In the genomic region with DNA sequence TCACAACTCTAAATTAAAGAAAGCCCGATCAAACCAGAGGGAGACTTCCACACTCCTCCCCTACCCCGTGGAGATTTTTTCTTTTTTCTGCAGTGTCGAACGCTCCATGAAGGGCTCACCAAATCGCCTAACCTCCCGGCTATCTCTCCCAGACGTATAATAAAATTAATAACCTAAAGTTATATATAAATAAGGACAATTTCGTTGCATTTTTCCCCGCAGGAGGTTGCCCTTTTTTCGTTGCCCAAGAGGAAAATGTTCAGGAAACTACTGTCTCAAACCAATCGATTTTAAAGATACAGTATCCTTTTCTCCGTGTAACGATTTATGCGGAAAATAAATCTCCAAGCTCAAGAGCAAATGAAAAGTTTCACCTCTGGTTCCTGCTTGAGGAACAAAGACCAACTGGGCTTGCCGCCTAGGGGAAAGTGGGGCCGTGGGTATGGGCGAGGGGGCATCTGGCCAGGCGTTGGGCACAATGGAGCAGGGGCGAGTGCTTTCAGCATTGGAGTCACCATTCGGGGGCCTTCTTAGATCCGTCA, we compare ENCODE assay signal across 15 cellular contexts. TPM values are rescaled to one million over a fixed set of nuclear protein-coding genes. Genes with fewer than 3 reads are reported as not detected.
DNase-seq lines count a peak whose midpoint lies in the region; ATAC-seq and TF ChIP-seq lines count a peak whose summit lies in the region.
"Had no signal": no experiment of that assay in that cellular context is flagged by ENCODE, and none has a peak within 500 bp of the region (broad histone marks: within the 10 kb centered on the region; RNA-seq: fewer than 3 reads in every experiment).

No MANE protein-coding gene starts in this region.

- peak overlapping the region; percentile 36 for H3K4me3 ChIP-seq in A673 (ENCODE audit: low read depth, low read length, poor library complexity, severe bottlenecking)
- H3K4me3 ChIP-seq in CD8-positive, alpha-beta memory T cell (ENCODE audit: low read length) = no peak overlapping the region
- H3K4me3 ChIP-seq: tibial nerve had no signal

- peaks cover 89% of the 10 kb centered on the region for H3K27me3 ChIP-seq in A673 (replicated peaks; ENCODE audit: insufficient read depth, low read depth, low read length, poor library complexity)
- H3K27me3 ChIP-seq in CD8-positive, alpha-beta memory T cell (ENCODE audit: insufficient read depth, low read length, poor library complexity, severe bottlenecking) = peaks cover 88% of the 10 kb centered on the region

- no peak for DNase-seq in A673 (ENCODE audit: low spot score)
- no peak for DNase-seq in CD8-positive, alpha-beta memory T cell
- DNase-seq in activated naive CD8-positive, alpha-beta T cell treated with anti-CD3 and anti-CD28 coated beads for 36 hours = no peak
- DNase-seq in naive thymus-derived CD8-positive, alpha-beta T cell = peak in 1 of 10 donors; percentile 33
- DNase-seq in DMS79 (lab: John Stamatoyannopoulos, UW) = no peak
- no peak for DNase-seq in NCI-H774 (lab: John Stamatoyannopoulos, UW)
- DNase-seq: left ventricle myocardium inferior, MV-4-11, NCI-H2107, RPMI8226 had no signal

- peaks cover 41% of the 10 kb centered on the region for H3K4me1 ChIP-seq in A673 (ENCODE audit: insufficient read depth, low read length, poor library complexity, severe bottlenecking)
- H3K4me1 ChIP-seq in CD8-positive, alpha-beta memory T cell (ENCODE audit: insufficient read depth, low read length) = peaks cover 6% of the 10 kb centered on the region

- BruUV-seq in A673 (replicated peaks; lab: Mats Ljungman, UMichigan) = no TSS peak

- intact Hi-C loops in A673 (cut with micrococcal nuclease; ENCODE audit: unreplicated experiment) = loop anchor here (2.0 to 5.0 kb wide), 3 partner anchors 79 to 969 kb away; partner anchors contain the start of gene LNPK

- POLR2A ChIA-PET in A673 (lab: Charles Lee; ENCODE audit: low non-redundant PET) = no interaction called here
- POLR2A ChIA-PET in CD8-positive, alpha-beta memory T cell (lab: Charles Lee) = no interaction called here
- POLR2A ChIA-PET in naive thymus-derived CD8-positive, alpha-beta T cell (lab: Charles Lee) = no interaction called here

- H3K9me3 Mint-ChIP-seq in CD8-positive, alpha-beta memory T cell = peaks cover 11 to 65% (median 60%) of the 10 kb centered on the region in 5 donors
- H3K9me3 Mint-ChIP-seq in activated naive CD8-positive, alpha-beta T cell treated with anti-CD3 and anti-CD28 coated beads for 36 hours = peaks cover 37% of the 10 kb centered on the region
- peaks cover 6 to 77% (median 26%) of the 10 kb centered on the region in 9 donors for H3K9me3 Mint-ChIP-seq in naive thymus-derived CD8-positive, alpha-beta T cell

- CTCF ChIA-PET in A673 (lab: Charles Lee) = no interaction called here
- CTCF ChIA-PET in CD8-positive, alpha-beta memory T cell (lab: Charles Lee) = interaction anchor here (1.2 to 2.0 kb wide), 3 partner anchors 16 to 1740 kb away, joined by 3 to 4 read pairs (median 4); no protein-coding TSS in a partner anchor

- H3K4me3 Mint-ChIP-seq in CD8-positive, alpha-beta memory T cell = peak overlapping the region; percentile 39 to 75 (median 56)
- H3K4me3 Mint-ChIP-seq in activated naive CD8-positive, alpha-beta T cell treated with anti-CD3 and anti-CD28 coated beads for 36 hours = peak overlapping the region; percentile 32
- H3K4me3 Mint-ChIP-seq in naive thymus-derived CD8-positive, alpha-beta T cell = peak overlapping the region; percentile 11 to 82 (median 55)

- no peaks in the 10 kb centered on the region for H3K36me3 ChIP-seq in A673 (ENCODE audit: insufficient read depth, low read length, poor library complexity, severe bottlenecking)
- no peaks in the 10 kb centered on the region for H3K36me3 ChIP-seq in CD8-positive, alpha-beta memory T cell (ENCODE audit: insufficient read depth, low read length)
- H3K36me3 ChIP-seq: cardiac muscle cell, left ventricle myocardium inferior, tibial nerve had no signal

- peaks cover 11 to 14% (median 11%) of the 10 kb centered on the region in 3 donors for H3K4me1 Mint-ChIP-seq in CD8-positive, alpha-beta memory T cell
- peaks cover 16% of the 10 kb centered on the region for H3K4me1 Mint-ChIP-seq in activated naive CD8-positive, alpha-beta T cell treated with anti-CD3 and anti-CD28 coated beads for 36 hours
- peaks cover 10 to 16% (median 13%) of the 10 kb centered on the region in 4 donors for H3K4me1 Mint-ChIP-seq in naive thymus-derived CD8-positive, alpha-beta T cell

- H3K27me3 Mint-ChIP-seq in CD8-positive, alpha-beta memory T cell = peaks cover 79 to 83% of the 10 kb centered on the region in 2 donors
- peaks cover 92% of the 10 kb centered on the region for H3K27me3 Mint-ChIP-seq in activated naive CD8-positive, alpha-beta T cell treated with anti-CD3 and anti-CD28 coated beads for 36 hours
- H3K27me3 Mint-ChIP-seq in naive thymus-derived CD8-positive, alpha-beta T cell = peaks cover 38 to 85% (median 68%) of the 10 kb centered on the region in 5 donors

- TF ChIP-seq CTCF in A673 (conservative IDR thresholded peaks at IDR 0.05; ENCODE audit: low read depth, low read length) = no peak

- H3K27ac ChIP-seq in A673 (ENCODE audit: low read depth, low read length, poor library complexity, severe bottlenecking) = no peak overlapping the region
- H3K27ac ChIP-seq in CD8-positive, alpha-beta memory T cell (ENCODE audit: low read depth, low read length) = no peak overlapping the region
- H3K27ac ChIP-seq: cardiac muscle cell, left ventricle myocardium inferior, tibial nerve had no signal

- H3K36me3 Mint-ChIP-seq in CD8-positive, alpha-beta memory T cell = peaks cover 0 to 5% (median 4%) of the 10 kb centered on the region in 3 donors
- peaks cover 37% of the 10 kb centered on the region for H3K36me3 Mint-ChIP-seq in activated naive CD8-positive, alpha-beta T cell treated with anti-CD3 and anti-CD28 coated beads for 36 hours
- peaks cover 12 to 32% (median 27%) of the 10 kb centered on the region in 3 donors for H3K36me3 Mint-ChIP-seq in naive thymus-derived CD8-positive, alpha-beta T cell

- no peaks in the 10 kb centered on the region for H3K9me3 ChIP-seq in A673 (ENCODE audit: low read depth, low read length, poor library complexity, severe bottlenecking)
- H3K9me3 ChIP-seq in CD8-positive, alpha-beta memory T cell (ENCODE audit: low read length) = peaks cover 17% of the 10 kb centered on the region
- H3K9me3 ChIP-seq: tibial nerve had no signal

- peak overlapping the region in 7 of 8 donors; percentile 61 to 95 (median 72) for H3K27ac Mint-ChIP-seq in CD8-positive, alpha-beta memory T cell
- H3K27ac Mint-ChIP-seq in activated naive CD8-positive, alpha-beta T cell treated with anti-CD3 and anti-CD28 coated beads for 36 hours = peak overlapping the region; percentile 66
- peak overlapping the region in 5 of 10 donors; percentile 44 to 93 (median 76) for H3K27ac Mint-ChIP-seq in naive thymus-derived CD8-positive, alpha-beta T cell

- no peak for ATAC-seq in naive thymus-derived CD8-positive, alpha-beta T cell
- ATAC-seq in GM21447 (IDR thresholded peaks at IDR 0.05; ENCODE audit: unreplicated experiment) = no peak
- ATAC-seq in HG03460 (IDR thresholded peaks at IDR 0.05; ENCODE audit: unreplicated experiment) = no peak

RNA-seq across cellular contexts. Expression of gene EVX2, which starts 2.2 kb away (rescaled TPM):
- 0.41 and 0.70 TPM in 2 replicates for total RNA-seq in A673 (2021)
- total RNA-seq in CD8-positive, alpha-beta memory T cell = not detected
- polyA plus RNA-seq in CD8-positive, alpha-beta memory T cell = not detected
- not detected for total RNA-seq in activated naive CD8-positive, alpha-beta T cell treated with anti-CD3 and anti-CD28 coated beads for 36 hours
- total RNA-seq in naive thymus-derived CD8-positive, alpha-beta T cell = not detected
- not detected for polyA plus RNA-seq in naive thymus-derived CD8-positive, alpha-beta T cell
- total RNA-seq: left ventricle myocardium inferior; T-helper 2 cell treated with Interferon-gamma antibody and Interleukin-4, amounts not matched to agents 100 ng/mL and 5 ng/mL, for 36 hours; tibial nerve had no signal

RNA-seq across cellular contexts. Expression of gene HOXD13, which starts 11.0 kb away (rescaled TPM):
- 32.7 and 33.8 TPM in 2 replicates for total RNA-seq in A673 (2021)
- total RNA-seq in CD8-positive, alpha-beta memory T cell = not detected
- not detected for polyA plus RNA-seq in CD8-positive, alpha-beta memory T cell
- not detected for total RNA-seq in activated naive CD8-positive, alpha-beta T cell treated with anti-CD3 and anti-CD28 coated beads for 36 hours
- total RNA-seq in naive thymus-derived CD8-positive, alpha-beta T cell = not detected
- polyA plus RNA-seq in naive thymus-derived CD8-positive, alpha-beta T cell = not detected
- total RNA-seq: cardiac muscle cell; left ventricle myocardium inferior; T-helper 2 cell treated with Interferon-gamma antibody and Interleukin-4, amounts not matched to agents 100 ng/mL and 5 ng/mL, for 36 hours had no signal
- polyA plus RNA-seq: cardiac muscle cell had no signal

RNA-seq across cellular contexts. Expression of gene HOXD12, which starts 18.1 kb away (rescaled TPM):
- 0.58 and 0.72 TPM in 2 replicates for total RNA-seq in A673 (2021)
- not detected for total RNA-seq in CD8-positive, alpha-beta memory T cell
- polyA plus RNA-seq in CD8-positive, alpha-beta memory T cell = not detected
- total RNA-seq in activated naive CD8-positive, alpha-beta T cell treated with anti-CD3 and anti-CD28 coated beads for 36 hours = not detected
- total RNA-seq in naive thymus-derived CD8-positive, alpha-beta T cell = not detected
- not detected for polyA plus RNA-seq in naive thymus-derived CD8-positive, alpha-beta T cell
- total RNA-seq: cardiac muscle cell; left ventricle myocardium inferior; T-helper 2 cell treated with Interferon-gamma antibody and Interleukin-4, amounts not matched to agents 100 ng/mL and 5 ng/mL, for 36 hours; tibial nerve had no signal
- polyA plus RNA-seq: cardiac muscle cell had no signal

RNA-seq across cellular contexts. Expression of gene HOXD11, which starts 25.6 kb away (rescaled TPM):
- total RNA-seq in A673 (2021) = 107 and 123 TPM in 2 replicates
- not detected for total RNA-seq in CD8-positive, alpha-beta memory T cell
- not detected for polyA plus RNA-seq in CD8-positive, alpha-beta memory T cell
- not detected for total RNA-seq in activated naive CD8-positive, alpha-beta T cell treated with anti-CD3 and anti-CD28 coated beads for 36 hours
- total RNA-seq in naive thymus-derived CD8-positive, alpha-beta T cell = not detected
- not detected for polyA plus RNA-seq in naive thymus-derived CD8-positive, alpha-beta T cell
- total RNA-seq: cardiac muscle cell; left ventricle myocardium inferior; T-helper 2 cell treated with Interferon-gamma antibody and Interleukin-4, amounts not matched to agents 100 ng/mL and 5 ng/mL, for 36 hours had no signal
- polyA plus RNA-seq: cardiac muscle cell had no signal

RNA-seq across cellular contexts. Expression of gene HOXD10, which starts 35.1 kb away (rescaled TPM):
- total RNA-seq in A673 (2021) = 88.6 and 98.3 TPM in 2 replicates
- not detected for total RNA-seq in CD8-positive, alpha-beta memory T cell
- polyA plus RNA-seq in CD8-positive, alpha-beta memory T cell = not detected
- total RNA-seq in activated naive CD8-positive, alpha-beta T cell treated with anti-CD3 and anti-CD28 coated beads for 36 hours = not detected
- total RNA-seq in naive thymus-derived CD8-positive, alpha-beta T cell = not detected
- polyA plus RNA-seq in naive thymus-derived CD8-positive, alpha-beta T cell = not detected
- total RNA-seq: cardiac muscle cell; left ventricle myocardium inferior; T-helper 2 cell treated with Interferon-gamma antibody and Interleukin-4, amounts not matched to agents 100 ng/mL and 5 ng/mL, for 36 hours had no signal
- polyA plus RNA-seq: cardiac muscle cell had no signal

Comparison
In these comparisons a context has a peak if more than half of its experiments do, and no peak if none do; other contexts are left out.
1. RNA of gene HOXD13, which starts 11.0 kb away (total RNA-seq): 32.7 to 33.8 TPM in A673; not detected in CD8-positive, alpha-beta memory T cell, not detected in activated naive CD8-positive, alpha-beta T cell treated with anti-CD3 and anti-CD28 coated beads for 36 hours and not detected in naive thymus-derived CD8-positive, alpha-beta T cell; every median in the first group is over 10 times any median in the second.
2. Peak in every context shown above with its lines, with median percentiles within 50 percentile points of each other: H3K4me3 Mint-ChIP-seq.